8 cellular contexts compared by ENCODE assay signal in genomic region chr21:34865922-34866271, GRCh38.
DNase-seq lines count a peak whose midpoint lies in the region; ATAC-seq and TF ChIP-seq lines count a peak whose summit lies in the region.

No MANE protein-coding gene starts in this region.

- ATAC-seq in GM18498 (IDR thresholded peaks at IDR 0.05; ENCODE audit: unreplicated experiment) (peak; percentile 94), GM23338 (peak; percentile 90)

- H3K27me3 Mint-ChIP-seq in GM23338 (ENCODE audit: insufficient read depth, low read depth, poor library complexity) = peaks cover 46% of the 10 kb centered on the region
- no peaks in the 10 kb centered on the region for H3K27me3 Mint-ChIP-seq in activated naive CD8-positive, alpha-beta T cell

- H3K27me3 ChIP-seq in GM23338 (ENCODE audit: insufficient read depth) (peaks cover 64% of the 10 kb centered on the region), KMS-11 (ENCODE audit: insufficient read depth, low read depth) (no peaks in the 10 kb centered on the region), esophagus squamous epithelium (no peaks in the 10 kb centered on the region)

- H3K4me1 Mint-ChIP-seq in GM23338 = peaks cover 36% of the 10 kb centered on the region
- H3K4me1 Mint-ChIP-seq in activated naive CD8-positive, alpha-beta T cell (ENCODE audit: low read depth) = peaks cover 29% of the 10 kb centered on the region

- peaks cover 7% of the 10 kb centered on the region for H3K4me1 ChIP-seq in GM23338 (ENCODE audit: insufficient read depth)
- H3K4me1 ChIP-seq in KMS-11 (ENCODE audit: low read depth, poor library complexity, severe bottlenecking) = peaks cover 65% of the 10 kb centered on the region
- peaks cover 8 to 66% (median 21%) of the 10 kb centered on the region in 3 donors for H3K4me1 ChIP-seq in esophagus squamous epithelium

- H3K27ac Mint-ChIP-seq in GM23338 = no peak overlapping the region
- H3K27ac Mint-ChIP-seq in activated naive CD8-positive, alpha-beta T cell = peak overlapping the region; percentile 78

- H3F3A ChIP-seq in GM23338 (replicated peaks; ENCODE audit: low read depth) = no peaks in the 10 kb centered on the region

- H3K79me2 ChIP-seq in GM23338 (replicated peaks; ENCODE audit: insufficient read depth) = no peaks in the 10 kb centered on the region
- H3K79me2 ChIP-seq in KMS-11 (ENCODE audit: insufficient read depth, low read depth) = no peaks in the 10 kb centered on the region

- intact Hi-C loops in esophagus squamous epithelium (cut with DNase I) = no loop called here

- no peak overlapping the region for H3K27ac ChIP-seq in GM23338 (ENCODE audit: low read depth)
- H3K27ac ChIP-seq in KMS-11 = peak overlapping the region; percentile 73
- peak overlapping the region in 2 of 4 donors; percentile 33 to 72 for H3K27ac ChIP-seq in esophagus squamous epithelium

- no peaks in the 10 kb centered on the region for H3K36me3 Mint-ChIP-seq in GM23338 (ENCODE audit: low read depth)
- peaks cover 17% of the 10 kb centered on the region for H3K36me3 Mint-ChIP-seq in activated naive CD8-positive, alpha-beta T cell

- TF ChIP-seq CTCF in GM23338 (conservative IDR thresholded peaks at IDR 0.05; ENCODE audit: low read depth in 2 of 2) = no peak
- no peak for TF ChIP-seq CTCF in KMS-11 (conservative IDR thresholded peaks at IDR 0.05; ENCODE audit: low read depth, low read length)
- TF ChIP-seq CTCF in esophagus squamous epithelium (IDR thresholded peaks at IDR 0.05) = no peak

- no peaks in the 10 kb centered on the region for H3K9me3 ChIP-seq in esophagus squamous epithelium

- peak overlapping the region; percentile 51 for H3K4me3 Mint-ChIP-seq in GM23338
- H3K4me3 Mint-ChIP-seq in activated naive CD8-positive, alpha-beta T cell = peak overlapping the region; percentile 63

- no peaks in the 10 kb centered on the region for H3K9me2 ChIP-seq in GM23338 (ENCODE audit: insufficient read depth)

- peak overlapping the region; percentile 31; the same call in 1 of the 2 replicates for H3K4me2 ChIP-seq in GM23338
- peak overlapping the region; percentile 60 for H3K4me2 ChIP-seq in KMS-11

- DNase-seq in GM23338 (ENCODE audit: low spot score) = peak; percentile 93
- peak; percentile 20 for DNase-seq in stimulated activated CD4-positive, alpha-beta T cell treated with anti-CD3 and anti-CD28 coated beads, Interleukin-2, amount 100 ng/mL, for 4 hours (ENCODE audit: low read depth)
- no peak for DNase-seq in LoVo (ENCODE audit: low spot score)
- DNase-seq in esophagus squamous epithelium (lab: John Stamatoyannopoulos, UW) = no peak
- no peak for DNase-seq in T1000 (lab: John Stamatoyannopoulos, UW)

- no peaks in the 10 kb centered on the region for H3K36me3 ChIP-seq in GM23338 (ENCODE audit: insufficient read depth)
- no peaks in the 10 kb centered on the region for H3K36me3 ChIP-seq in KMS-11 (ENCODE audit: insufficient read depth)
- H3K36me3 ChIP-seq in esophagus squamous epithelium = peaks cover 5 to 82% (median 6%) of the 10 kb centered on the region in 3 donors

- no peak overlapping the region for H2AFZ ChIP-seq in GM23338
- H2AFZ ChIP-seq in KMS-11 (ENCODE audit: low read depth) = peak overlapping the region; percentile 2; the same call in 1 of the 2 replicates

- H3K9ac ChIP-seq in KMS-11 = peak overlapping the region; percentile 29; the same call in 1 of the 2 replicates

- WGBS in esophagus squamous epithelium, 2 donors = 24 to 39% methylated on average over 4 to 9 of the region's 9 CpGs

- H3K9me3 Mint-ChIP-seq in GM23338 = peaks cover 3% of the 10 kb centered on the region; the same call in 2 of the 3 replicates
- no peaks in the 10 kb centered on the region for H3K9me3 Mint-ChIP-seq in activated naive CD8-positive, alpha-beta T cell (ENCODE audit: low read depth)

- H3K4me3 ChIP-seq in GM23338 (peak overlapping the region; percentile 1; the same call in 1 of the 2 replicates), KMS-11 (IDR thresholded peaks at IDR 0.05; ENCODE audit: insufficient read depth, low read depth, low read length) (no peak overlapping the region), esophagus squamous epithelium (no peak overlapping the region)

- peaks cover 13% of the 10 kb centered on the region for H4K20me1 ChIP-seq in GM23338 (replicated peaks; ENCODE audit: insufficient read depth)
- no peaks in the 10 kb centered on the region for H4K20me1 ChIP-seq in KMS-11 (ENCODE audit: insufficient read depth)

- TF ChIP-seq POLR2A in esophagus squamous epithelium (IDR thresholded peaks at IDR 0.05) = no peak

TF ChIP-seq in GM23338, 12 proteins besides CTCF, POLR2A, EP300 and RAD21 (continues in another document):
- TF ChIP-seq ZNF331 (CRISPR knock-in tag; IDR thresholded peaks at IDR 0.05; ENCODE audit: low read depth) = no peak
- no peak for TF ChIP-seq EZH2phosphoT487 (IDR thresholded peaks at IDR 0.05; ENCODE audit: unreplicated experiment)
- TF ChIP-seq NANOG (IDR thresholded peaks at IDR 0.05; ENCODE audit: borderline replicate concordance) = no peak
- TF ChIP-seq JUNB (IDR thresholded peaks at IDR 0.05; ENCODE audit: unreplicated experiment) = no peak
- peak; percentile 53; the same call in 1 of the 2 replicates for TF ChIP-seq CREB1 (CRISPR knock-in tag; IDR thresholded peaks at IDR 0.05; ENCODE audit: low read depth)
- TF ChIP-seq ETS1 (IDR thresholded peaks at IDR 0.05) = no peak
- no peak for TF ChIP-seq ZNF114 (CRISPR knock-in tag; IDR thresholded peaks at IDR 0.05)
- TF ChIP-seq ZNF462 (CRISPR knock-in tag; IDR thresholded peaks at IDR 0.05) = peak; percentile 32; the same call in 1 of the 2 replicates

Comparison
In these comparisons a context has a peak if more than half of its experiments do, and no peak if none do; other contexts are left out.
1. DNase-seq: peak in GM23338 (single experiment) and stimulated activated CD4-positive, alpha-beta T cell treated with anti-CD3 and anti-CD28 coated beads, Interleukin-2, amount 100 ng/mL, for 4 hours (single experiment); none in LoVo (single experiment), esophagus squamous epithelium (single experiment) and T1000 (single experiment).